In the genomic region with DNA sequence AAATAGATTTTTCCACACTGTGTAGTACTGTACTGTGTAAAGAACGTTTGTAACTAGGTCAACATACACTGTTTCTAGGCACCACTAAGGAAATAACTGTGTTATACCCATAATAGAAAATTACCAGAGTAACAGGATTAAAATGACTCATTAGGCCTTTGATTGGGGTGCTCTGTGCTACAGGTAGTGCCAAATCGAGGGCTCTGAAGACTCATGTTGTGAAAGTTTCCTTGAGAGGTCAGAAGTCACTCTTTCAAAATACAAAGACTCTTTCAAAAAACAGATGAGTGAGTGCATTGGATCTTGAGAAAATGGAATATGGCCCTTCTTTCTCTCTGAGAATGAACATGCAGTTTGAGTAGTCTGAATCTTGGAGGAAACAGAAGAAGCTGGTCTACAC, we compare ENCODE assay signal across 9 cellular contexts.
DNase-seq lines count a peak whose midpoint lies in the region; ATAC-seq and TF ChIP-seq lines count a peak whose summit lies in the region.
"Had no signal": no experiment of that assay in that cellular context is flagged by ENCODE, and none has a peak within 500 bp of the region (broad histone marks: within the 10 kb centered on the region; RNA-seq: fewer than 3 reads in every experiment).

No MANE protein-coding gene starts in this region.

- peak; percentile 67 for ATAC-seq in GM18858 (IDR thresholded peaks at IDR 0.05; ENCODE audit: unreplicated experiment)
- ATAC-seq in GM21447 (IDR thresholded peaks at IDR 0.05; ENCODE audit: unreplicated experiment) = peak; percentile 42
- peak; percentile 40 for ATAC-seq in HG03457 (IDR thresholded peaks at IDR 0.05; ENCODE audit: unreplicated experiment)
- ATAC-seq in foreskin keratinocyte = peak; percentile 80
- ATAC-seq: gastroesophageal sphincter had no signal

- peaks cover 5% of the 10 kb centered on the region for H3K4me1 ChIP-seq in foreskin keratinocyte
- H3K4me1 ChIP-seq: gastroesophageal sphincter had no signal

- peak in 1 of 2 donors; percentile 24 for DNase-seq in foreskin keratinocyte
- DNase-seq in NCI-H146 treated with DMSO at 0.1 percent for 48 hours (lab: John Stamatoyannopoulos, UW; ENCODE audit: unreplicated experiment) = no peak
- DNase-seq in NCI-H128 (lab: John Stamatoyannopoulos, UW; ENCODE audit: unreplicated experiment) = no peak
- DNase-seq in Kasumi-1 (lab: John Stamatoyannopoulos, UW) = no peak
- DNase-seq: NCI-H226 had no signal

- no peak overlapping the region for H3K27ac ChIP-seq in foreskin keratinocyte
- H3K27ac ChIP-seq: gastroesophageal sphincter had no signal

- no peak for TF ChIP-seq CTCF in foreskin keratinocyte (conservative IDR thresholded peaks at IDR 0.05)

- peaks cover 3% of the 10 kb centered on the region for H3K27me3 ChIP-seq in foreskin keratinocyte
- H3K27me3 ChIP-seq: gastroesophageal sphincter had no signal
